8 cellular contexts compared by ENCODE assay signal in genomic region chr4:2534904-2535385, GRCh38. TPM values are rescaled to one million over a fixed set of nuclear protein-coding genes. Genes with fewer than 3 reads are reported as not detected.
DNase-seq lines count a peak whose midpoint lies in the region; ATAC-seq and TF ChIP-seq lines count a peak whose summit lies in the region.

No MANE protein-coding gene starts in this region.

- no peak overlapping the region for H2BK15ac ChIP-seq in IMR-90 (ENCODE audit: low read depth, low read length)

- H4K8ac ChIP-seq in IMR-90 (ENCODE audit: low read depth in 2 of 2, low read length in 2 of 2), result peak overlapping the region; percentile 94 to 95; a peak in 3 of 4 replicates

- H3K14ac ChIP-seq in IMR-90 (replicated peaks; ENCODE audit: low read depth, low read length), result peak overlapping the region; percentile 49

- intact Hi-C loops in IMR-90 (cut with micrococcal nuclease), result no loop called here

- H3K4ac ChIP-seq in IMR-90 (ENCODE audit: low read depth, low read length), result peak overlapping the region; percentile 94

- peak overlapping the region; percentile 86 for H3K27ac ChIP-seq in AG04450 (ENCODE audit: low read depth, low read length)
- peak overlapping the region; percentile 92 for H3K27ac ChIP-seq in IMR-90 (ENCODE audit: insufficient read depth, low read length)

- H3K9ac ChIP-seq in IMR-90 (ENCODE audit: low read depth, low read length) (peak overlapping the region; percentile 87), mucosa of stomach (ENCODE audit: low read length) (peak overlapping the region; percentile 79)

- peaks cover 0 to 26% of the 10 kb centered on the region in 2 experiments; a peak in 2 of 4 replicates for H3K79me1 ChIP-seq in IMR-90 (ENCODE audit: low read depth in 1 of 2, low read length in 2 of 2)

- no peak overlapping the region for H3K18ac ChIP-seq in IMR-90 (ENCODE audit: low read depth, low read length)

- H2BK5ac ChIP-seq in IMR-90 (ENCODE audit: low read depth, low read length, poor library complexity, severe bottlenecking), result no peak overlapping the region

- peaks cover 28% of the 10 kb centered on the region for H4K20me1 ChIP-seq in IMR-90 (ENCODE audit: insufficient read depth, low read length)

- peak overlapping the region; percentile 90 for H3K23ac ChIP-seq in IMR-90 (ENCODE audit: low read depth, low read length)

- DNase-seq in AG04450 (ENCODE audit: low read depth, low spot score) (no peak), IMR-90 (peak; percentile 15), cardiac fibroblast (ENCODE audit: low read depth in 2 of 2) (peak in 1 of 2 donors; percentile 11), NCI-H524 (lab: John Stamatoyannopoulos, UW) (no peak)
- no peak for DNase-seq in stimulated activated naive CD4-positive, alpha-beta T cell (lab: John Stamatoyannopoulos, UW)

- no peak overlapping the region; the same call in 1 of the 2 replicates for H3K56ac ChIP-seq in IMR-90 (ENCODE audit: extremely low read depth, insufficient read depth, low read length)

- TF ChIP-seq CTCF in AG04450 (IDR thresholded peaks at IDR 0.05; ENCODE audit: low read depth, low read length), result no peak
- no peak for TF ChIP-seq CTCF in IMR-90 (conservative IDR thresholded peaks at IDR 0.05; ENCODE audit: low read depth, low read length)
- no peak for TF ChIP-seq CTCF in cardiac fibroblast (IDR thresholded peaks at IDR 0.05; ENCODE audit: low read depth, low read length)

- H2AFZ ChIP-seq in IMR-90 (replicated peaks; ENCODE audit: low read length, poor library complexity), result peak overlapping the region; percentile 98

- H3K4me3 ChIP-seq in AG04450 (ENCODE audit: low read depth, low read length) (peak overlapping the region; percentile 70), IMR-90 (ENCODE audit: insufficient read depth, low read depth, low read length) (peak overlapping the region; percentile 65), cardiac fibroblast (replicated peaks in 1 of 2; ENCODE audit: low read depth in 2 of 2, low read length in 2 of 2) (peak overlapping the region; percentile 69 to 72), mucosa of stomach (ENCODE audit: low read length) (peak overlapping the region; percentile 14)

- POLR2A ChIA-PET in AG04450 (lab: Yijun Ruan, JAX), result no interaction called here
- POLR2A ChIA-PET in IMR-90 (lab: Charles Lee; ENCODE audit: unreplicated experiment), result no interaction called here

- peak overlapping the region; percentile 91 for H2AK5ac ChIP-seq in IMR-90 (ENCODE audit: low read depth, low read length)

- CTCF ChIA-PET in AG04450 (lab: Charles Lee) (interaction anchor here (1.0 kb wide), 1 partner anchor 315 kb away, joined by 3 read pairs; no protein-coding TSS in a partner anchor), IMR-90 (lab: Yijun Ruan, JAX) (no interaction called here)

- dilution Hi-C loops in IMR-90 (cut with HindIII; ENCODE audit: low sequenced_read_pairs, unreplicated experiment), result no loop called here

- WGBS in IMR-90 (ENCODE audit: extremely low coverage in 2 of 2, insufficient read length in 1 of 2), 2 experiments, result no CpG with 5 or more reads among the region's 6 CpGs

- no peak for TF ChIP-seq POLR2A in IMR-90 (IDR thresholded peaks at IDR 0.05; ENCODE audit: low read depth, low read length)

- H3K9me1 ChIP-seq in IMR-90 (ENCODE audit: insufficient read depth, low read length), result peaks cover 7% of the 10 kb centered on the region

- ATAC-seq in IMR-90 (ENCODE audit: low read depth), result no peak
- no peak for ATAC-seq in HG03196 (IDR thresholded peaks at IDR 0.05; ENCODE audit: unreplicated experiment)
- ATAC-seq in GM21825 (IDR thresholded peaks at IDR 0.05; ENCODE audit: unreplicated experiment), result no peak

- peak overlapping the region; percentile 94 for H2AK9ac ChIP-seq in IMR-90 (replicated peaks; ENCODE audit: low read depth, low read length, poor library complexity)

- H2BK120ac ChIP-seq in IMR-90 (ENCODE audit: low read depth, low read length), result 0 out of 2 replicates have a peak overlapping the region, but pooled peaks have one; percentile 18

- H3K27me3 ChIP-seq in AG04450 (ENCODE audit: control insufficient read depth, insufficient read depth, low read length) (no peaks in the 10 kb centered on the region), IMR-90 (ENCODE audit: control insufficient read depth, insufficient read depth, low read length) (no peaks in the 10 kb centered on the region), mucosa of stomach (ENCODE audit: control insufficient read depth, insufficient read depth, low read length) (no peaks in the 10 kb centered on the region)

- no peak overlapping the region for H2BK20ac ChIP-seq in IMR-90 (ENCODE audit: low read depth, low read length)

- peak overlapping the region; percentile 85 for H3K4me2 ChIP-seq in IMR-90 (ENCODE audit: low read depth, low read length)

- H4K91ac ChIP-seq in IMR-90 (ENCODE audit: insufficient read depth, low read depth, low read length), result peak overlapping the region; percentile 88; the same call in 1 of the 2 replicates

- H3K36me3 ChIP-seq in IMR-90 (ENCODE audit: control insufficient read depth, insufficient read depth, low read length) (peaks cover 2% of the 10 kb centered on the region; the same call in 1 of the 2 replicates), mucosa of stomach (ENCODE audit: control insufficient read depth, insufficient read depth, low read length) (no peaks in the 10 kb centered on the region)

- H4K5ac ChIP-seq in IMR-90 (ENCODE audit: low read depth, low read length), result peak overlapping the region; percentile 48; the same call in 1 of the 2 replicates

- H3K9me3 ChIP-seq in AG04450 (ENCODE audit: control insufficient read depth, insufficient read depth, low read length) (no peaks in the 10 kb centered on the region; the same call in 1 of the 2 replicates), IMR-90 (ENCODE audit: control insufficient read depth, insufficient read depth, low read length) (no peaks in the 10 kb centered on the region), mucosa of stomach (ENCODE audit: control insufficient read depth, low read length) (no peaks in the 10 kb centered on the region)

- no peak for TF ChIP-seq RAD21 in IMR-90 (IDR thresholded peaks at IDR 0.05; ENCODE audit: low read length)

- H3K4me1 ChIP-seq in IMR-90 (ENCODE audit: control insufficient read depth, insufficient read depth, low read length), result peaks cover 4% of the 10 kb centered on the region; the same call in 1 of the 2 replicates
- H3K4me1 ChIP-seq in mucosa of stomach (ENCODE audit: control insufficient read depth, insufficient read depth, low read length), result peaks cover 13% of the 10 kb centered on the region

- in situ Hi-C loops in IMR-90 (cut with MboI; ENCODE audit: low sequenced_read_pairs), result no loop called here

- BruUV-seq in IMR-90 (replicated peaks; lab: Mats Ljungman, UMichigan), result no TSS peak

TF ChIP-seq in IMR-90, 13 proteins besides CTCF, POLR2A, EP300 and RAD21:
- TF ChIP-seq CEBPB (IDR thresholded peaks at IDR 0.05; ENCODE audit: low read depth, low read length), result no peak

RNA-seq across cellular contexts. Expression of gene FAM193A, which starts 1.5 kb away (rescaled TPM):
- 5.9 and 7.8 TPM in 2 replicates for polyA plus RNA-seq in AG04450 (2011; rRNA removed)
- polyA minus RNA-seq in AG04450 (2011; rRNA and poly(A)+ RNA removed), result 22.2 and 25.3 TPM in 2 replicates
- total RNA-seq in IMR-90 (2012; rRNA removed), result 6.8 and 8.1 TPM in 2 replicates
- polyA plus RNA-seq in IMR-90 (2012; rRNA removed), result 9.5 and 11.0 TPM in 2 replicates
- polyA plus RNA-seq in IMR-90 (2012; cell fraction: cytosol; rRNA removed), result 7.7 and 8.2 TPM in 2 replicates
- polyA plus RNA-seq in IMR-90 (2012; cell fraction: nucleus; rRNA removed; ENCODE audit: low replicate concordance), result 35.7 and 38.6 TPM in 2 replicates

Comparison
In these comparisons a context has a peak if more than half of its experiments do, and no peak if none do; other contexts are left out.
1. H3K4me3 ChIP-seq: peak in every context shown above with its lines; median percentile 70 in cardiac fibroblast; 70 in AG04450; 65 in IMR-90; 14 in mucosa of stomach.